In the genomic region with DNA sequence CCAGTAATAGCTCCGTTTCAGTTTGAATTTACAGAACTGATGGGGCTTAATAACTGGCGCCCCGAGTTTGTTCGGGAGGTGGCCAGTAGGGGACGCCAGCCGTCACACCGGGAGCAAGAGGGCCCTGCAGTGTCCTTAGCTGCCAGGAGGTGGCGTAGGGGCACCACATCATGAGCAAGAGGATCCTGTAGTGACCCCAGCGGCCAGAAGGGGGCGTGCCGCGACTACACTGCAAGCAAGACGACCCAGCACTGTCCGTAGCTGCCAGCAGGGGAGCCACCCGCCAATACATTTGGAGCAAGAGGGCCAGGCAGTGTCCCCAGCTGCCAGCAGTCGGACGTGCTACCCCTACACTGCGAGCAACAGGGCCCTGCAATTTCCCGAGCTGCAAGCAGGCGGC, we compare ENCODE assay signal across 8 cellular contexts.
DNase-seq lines count a peak whose midpoint lies in the region; ATAC-seq and TF ChIP-seq lines count a peak whose summit lies in the region.

No MANE protein-coding gene starts in this region.

- peaks cover 2% of the 10 kb centered on the region for H3K27me3 Mint-ChIP-seq in neural crest cell (ENCODE audit: low read depth)

- H3K36me3 Mint-ChIP-seq in neural crest cell (ENCODE audit: low read depth) = no peaks in the 10 kb centered on the region

- H3K27ac ChIP-seq in HEK293 (ENCODE audit: extremely low read depth, low read depth, low read length) = no peak overlapping the region

- POLR2A ChIA-PET in HEK293 (lab: Yijun Ruan, JAX) = no interaction called here

- H3K27ac Mint-ChIP-seq in neural crest cell (ENCODE audit: unreplicated experiment) = no peak overlapping the region

- CTCF ChIA-PET in HEK293 (lab: Yijun Ruan, JAX) = interaction anchor here (0.6 to 1.4 kb wide), 34 partner anchors 8 to 725 kb away, joined by 3 to 18 read pairs (median 3); no protein-coding TSS in a partner anchor

- H3K4me3 Mint-ChIP-seq in neural crest cell = peak overlapping the region; percentile 41

- no peaks in the 10 kb centered on the region for H3K9me3 Mint-ChIP-seq in neural crest cell

- no peak for ATAC-seq in HG03457 (IDR thresholded peaks at IDR 0.05; ENCODE audit: unreplicated experiment)

- H3K4me1 ChIP-seq in HEK293 (ENCODE audit: control insufficient read depth, insufficient read depth, low read length) = no peaks in the 10 kb centered on the region

- H3K9me3 ChIP-seq in HEK293 (ENCODE audit: control insufficient read depth, insufficient read depth, low read depth, low read length) = no peaks in the 10 kb centered on the region

- no peak overlapping the region for H3K4me3 ChIP-seq in HEK293 (ENCODE audit: low read depth, low read length)

- DNase-seq in activated CD4-positive, alpha-beta T cell treated with anti-CD3 and anti-CD28 coated beads for 4 hours = peak; percentile 14 to 37
- peak; percentile 9 for DNase-seq in effector CD4-positive, alpha-beta T cell
- DNase-seq in neural crest cell (ENCODE audit: low read depth, low spot score) (peak; percentile 38), NCI-H2227 (lab: John Stamatoyannopoulos, UW; ENCODE audit: unreplicated experiment) (no peak), SHP77 treated with DMSO at 0.1 percent for 48 hours (lab: John Stamatoyannopoulos, UW) (no peak), SKM-1 treated with dmso at 0.1 percent for 144 hours (lab: John Stamatoyannopoulos, UW; ENCODE audit: unreplicated experiment) (no peak)

- H3K36me3 ChIP-seq in HEK293 (ENCODE audit: control insufficient read depth in 2 of 2, insufficient read depth in 1 of 2, low read length in 2 of 2) = no peaks in the 10 kb centered on the region

- peak; percentile 52 for TF ChIP-seq CTCF in HEK293 (tag by site-specific recombination; IDR thresholded peaks at IDR 0.05)
- TF ChIP-seq CTCF in neural crest cell (conservative IDR thresholded peaks at IDR 0.05) = peak; percentile 63

- no peaks in the 10 kb centered on the region for H3K4me1 Mint-ChIP-seq in neural crest cell

TF ChIP-seq in HEK293, 187 proteins besides CTCF, POLR2A, EP300 and RAD21:
- TF ChIP-seq ZNF654 (tag by site-specific recombination; IDR thresholded peaks at IDR 0.05; ENCODE audit: low read depth) (peak; percentile 18; the same call in 1 of the 2 replicates), ZNF660 (tag by site-specific recombination; IDR thresholded peaks at IDR 0.05) (0 out of 2 replicates have a peak, but pooled peaks have one; percentile 52), ZNF155 (tag by site-specific recombination; IDR thresholded peaks at IDR 0.05) (no peak), HOXD13 (CRISPR knock-in tag; IDR thresholded peaks at IDR 0.05; ENCODE audit: borderline replicate concordance) (no peak), ZNF391 (tag by site-specific recombination; IDR thresholded peaks at IDR 0.05; ENCODE audit: borderline replicate concordance, low read depth) (no peak), ZNF501 (tag by site-specific recombination; IDR thresholded peaks at IDR 0.05) (peak; percentile 35; the same call in 1 of the 2 replicates), ZNF138 (tag by site-specific recombination; IDR thresholded peaks at IDR 0.05; ENCODE audit: borderline replicate concordance) (no peak), YY2 (tag by site-specific recombination; IDR thresholded peaks at IDR 0.05) (no peak), ZNF184 (tag by site-specific recombination; IDR thresholded peaks at IDR 0.05) (no peak), HOXA7 (CRISPR knock-in tag; IDR thresholded peaks at IDR 0.05; ENCODE audit: borderline replicate concordance) (no peak), ZNF24 (tag by site-specific recombination; IDR thresholded peaks at IDR 0.05) (no peak)
- TF ChIP-seq, protein P1, sequence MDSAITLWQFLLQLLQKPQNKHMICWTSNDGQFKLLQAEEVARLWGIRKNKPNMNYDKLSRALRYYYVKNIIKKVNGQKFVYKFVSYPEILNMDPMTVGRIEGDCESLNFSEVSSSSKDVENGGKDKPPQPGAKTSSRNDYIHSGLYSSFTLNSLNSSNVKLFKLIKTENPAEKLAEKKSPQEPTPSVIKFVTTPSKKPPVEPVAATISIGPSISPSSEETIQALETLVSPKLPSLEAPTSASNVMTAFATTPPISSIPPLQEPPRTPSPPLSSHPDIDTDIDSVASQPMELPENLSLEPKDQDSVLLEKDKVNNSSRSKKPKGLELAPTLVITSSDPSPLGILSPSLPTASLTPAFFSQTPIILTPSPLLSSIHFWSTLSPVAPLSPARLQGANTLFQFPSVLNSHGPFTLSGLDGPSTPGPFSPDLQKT (IDR thresholded peaks at IDR 0.05; ENCODE audit: borderline replicate concordance, low read depth, low read length) = no peak
- TF ChIP-seq, protein P2, sequence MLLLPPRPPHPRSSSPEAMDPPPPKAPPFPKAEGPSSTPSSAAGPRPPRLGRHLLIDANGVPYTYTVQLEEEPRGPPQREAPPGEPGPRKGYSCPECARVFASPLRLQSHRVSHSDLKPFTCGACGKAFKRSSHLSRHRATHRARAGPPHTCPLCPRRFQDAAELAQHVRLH (tag by site-specific recombination; IDR thresholded peaks at IDR 0.05) = no peak
- TF ChIP-seq, protein P3, sequence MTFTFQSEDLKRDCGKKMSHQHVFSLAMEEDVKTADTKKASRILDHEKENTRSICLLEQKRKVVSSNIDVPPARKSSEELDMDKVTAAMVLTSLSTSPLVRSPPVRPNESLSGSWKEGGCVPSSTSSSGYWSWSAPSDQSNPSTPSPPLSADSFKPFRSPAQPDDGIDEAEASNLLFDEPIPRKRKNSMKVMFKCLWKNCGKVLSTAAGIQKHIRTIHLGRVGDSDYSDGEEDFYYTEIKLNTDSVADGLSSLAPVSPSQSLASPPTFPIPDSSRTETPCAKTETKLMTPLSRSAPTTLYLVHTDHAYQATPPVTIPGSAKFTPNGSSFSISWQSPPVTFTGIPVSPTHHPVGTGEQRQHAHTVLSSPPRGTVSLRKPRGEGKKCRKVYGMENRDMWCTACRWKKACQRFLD (tag by site-specific recombination; IDR thresholded peaks at IDR 0.05) = no peak
- TF ChIP-seq, protein P4, sequence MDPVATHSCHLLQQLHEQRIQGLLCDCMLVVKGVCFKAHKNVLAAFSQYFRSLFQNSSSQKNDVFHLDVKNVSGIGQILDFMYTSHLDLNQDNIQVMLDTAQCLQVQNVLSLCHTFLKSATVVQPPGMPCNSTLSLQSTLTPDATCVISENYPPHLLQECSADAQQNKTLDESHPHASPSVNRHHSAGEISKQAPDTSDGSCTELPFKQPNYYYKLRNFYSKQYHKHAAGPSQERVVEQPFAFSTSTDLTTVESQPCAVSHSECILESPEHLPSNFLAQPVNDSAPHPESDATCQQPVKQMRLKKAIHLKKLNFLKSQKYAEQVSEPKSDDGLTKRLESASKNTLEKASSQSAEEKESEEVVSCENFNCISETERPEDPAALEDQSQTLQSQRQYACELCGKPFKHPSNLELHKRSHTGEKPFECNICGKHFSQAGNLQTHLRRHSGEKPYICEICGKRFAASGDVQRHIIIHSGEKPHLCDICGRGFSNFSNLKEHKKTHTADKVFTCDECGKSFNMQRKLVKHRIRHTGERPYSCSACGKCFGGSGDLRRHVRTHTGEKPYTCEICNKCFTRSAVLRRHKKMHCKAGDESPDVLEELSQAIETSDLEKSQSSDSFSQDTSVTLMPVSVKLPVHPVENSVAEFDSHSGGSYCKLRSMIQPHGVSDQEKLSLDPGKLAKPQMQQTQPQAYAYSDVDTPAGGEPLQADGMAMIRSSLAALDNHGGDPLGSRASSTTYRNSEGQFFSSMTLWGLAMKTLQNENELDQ (tag by site-specific recombination; IDR thresholded peaks at IDR 0.05; ENCODE audit: low read depth) = no peak

Comparison
In these comparisons a context has a peak if more than half of its experiments do, and no peak if none do; other contexts are left out.
1. DNase-seq: peak in activated CD4-positive, alpha-beta T cell treated with anti-CD3 and anti-CD28 coated beads for 4 hours (2 of 2), effector CD4-positive, alpha-beta T cell (single experiment) and neural crest cell (single experiment); none in NCI-H2227 (single experiment), SHP77 treated with DMSO at 0.1 percent for 48 hours (single experiment) and SKM-1 treated with dmso at 0.1 percent for 144 hours (single experiment).